In the genomic region with DNA sequence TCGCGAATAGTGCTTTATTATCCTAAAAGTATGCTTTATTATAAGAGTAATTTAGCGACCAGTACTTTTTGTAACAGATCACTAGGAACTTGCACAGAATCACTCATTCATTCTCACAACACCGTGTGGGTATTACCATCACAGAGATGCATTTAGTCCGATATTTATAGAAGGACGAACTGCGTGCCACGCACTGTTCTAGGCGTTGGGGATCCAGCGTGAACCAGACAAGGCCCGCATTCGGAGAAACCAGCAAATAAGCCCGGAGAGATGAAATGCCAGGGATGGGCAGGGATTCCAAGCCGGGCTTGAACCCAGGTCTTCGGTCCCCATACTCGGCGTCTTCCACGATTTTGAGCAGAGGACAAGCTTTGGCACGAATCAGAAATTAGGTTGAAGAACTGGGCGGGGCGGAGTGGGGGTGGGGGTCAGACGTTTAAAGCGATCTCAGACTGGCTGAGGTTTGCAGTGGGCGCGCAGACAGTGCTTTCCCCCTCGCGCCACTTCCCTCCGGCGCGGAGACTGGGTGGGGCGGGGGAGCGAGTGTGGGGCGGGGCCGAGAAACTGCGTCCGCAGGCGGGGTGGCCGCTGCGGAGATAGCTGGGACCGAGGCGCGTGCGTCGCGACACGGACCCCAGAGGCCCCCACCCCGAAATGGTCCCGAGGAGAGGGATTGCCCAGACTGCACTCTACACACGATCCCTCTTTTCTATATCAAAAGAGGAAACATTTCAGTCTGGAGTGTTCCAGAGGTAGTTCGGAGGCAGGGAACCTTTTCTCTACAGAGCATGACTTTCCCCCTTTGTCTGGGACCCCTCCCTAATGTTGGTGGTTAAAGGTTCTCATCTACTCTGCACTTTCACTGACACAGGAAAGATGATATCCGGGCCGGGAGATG, we compare ENCODE assay signal across 1 cellular context.
TF ChIP-seq lines count a peak whose summit lies in the region.

No MANE protein-coding gene starts in this region.

TF ChIP-seq in HEK293, 187 proteins besides CTCF, POLR2A, EP300 and RAD21 (continued from another document):
- TF ChIP-seq GLIS2 (tag by site-specific recombination; IDR thresholded peaks at IDR 0.05), result 0 out of 2 replicates have a peak, but pooled peaks have one; percentile 31
- TF ChIP-seq, protein P1, sequence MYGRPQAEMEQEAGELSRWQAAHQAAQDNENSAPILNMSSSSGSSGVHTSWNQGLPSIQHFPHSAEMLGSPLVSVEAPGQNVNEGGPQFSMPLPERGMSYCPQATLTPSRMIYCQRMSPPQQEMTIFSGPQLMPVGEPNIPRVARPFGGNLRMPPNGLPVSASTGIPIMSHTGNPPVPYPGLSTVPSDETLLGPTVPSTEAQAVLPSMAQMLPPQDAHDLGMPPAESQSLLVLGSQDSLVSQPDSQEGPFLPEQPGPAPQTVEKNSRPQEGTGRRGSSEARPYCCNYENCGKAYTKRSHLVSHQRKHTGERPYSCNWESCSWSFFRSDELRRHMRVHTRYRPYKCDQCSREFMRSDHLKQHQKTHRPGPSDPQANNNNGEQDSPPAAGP (tag by site-specific recombination; IDR thresholded peaks at IDR 0.05), result 0 out of 2 replicates have a peak, but pooled peaks have one; percentile 20
- TF ChIP-seq ZNF324 (tag by site-specific recombination; IDR thresholded peaks at IDR 0.05), result no peak
- no peak for TF ChIP-seq ZNF114 (tag by site-specific recombination; IDR thresholded peaks at IDR 0.05)
